In the genomic region with DNA sequence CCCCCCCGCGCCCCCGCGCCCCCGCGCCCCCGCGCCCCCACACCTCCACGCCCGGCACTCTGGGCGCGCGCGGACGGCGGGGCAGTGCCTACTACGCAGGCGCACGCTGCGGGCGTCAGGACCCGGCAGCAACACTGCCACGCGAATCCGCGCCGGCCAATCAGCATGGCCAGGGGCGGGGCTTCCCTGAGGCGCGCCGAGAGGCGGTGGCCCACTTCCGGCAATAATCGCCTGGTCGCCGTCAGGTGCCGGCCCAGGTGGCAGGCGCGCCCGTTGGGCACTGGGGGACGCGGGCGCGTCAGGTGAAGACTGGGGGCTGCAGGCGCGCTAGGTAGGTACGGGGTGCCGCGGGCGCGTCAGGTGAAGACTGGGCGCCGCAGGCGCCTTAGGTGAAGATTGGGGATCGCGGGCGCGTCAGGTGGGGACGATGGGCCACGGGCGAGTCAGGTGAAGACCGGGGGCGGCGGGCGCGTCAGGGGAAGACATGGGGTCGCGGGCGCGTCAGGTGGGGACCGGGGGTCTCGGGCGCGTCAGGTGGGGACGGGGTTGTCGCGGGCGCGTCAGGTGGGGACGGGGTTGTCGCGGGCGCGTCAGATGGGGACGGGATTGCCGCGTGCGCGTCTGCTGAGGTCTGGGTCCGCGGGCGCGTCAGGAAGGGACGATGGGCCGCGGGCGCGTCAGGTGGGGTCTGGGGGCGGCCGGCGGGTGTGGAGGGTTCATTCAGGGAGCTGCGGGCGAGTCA, we compare ENCODE assay signal across 8 cellular contexts.
DNase-seq lines count a peak whose midpoint lies in the region; ATAC-seq and TF ChIP-seq lines count a peak whose summit lies in the region.

No MANE protein-coding gene starts in this region.

- H4K8ac ChIP-seq in H9 (replicated peaks; ENCODE audit: insufficient read length, low read depth, low read length), result no peak overlapping the region

- H3K27ac Mint-ChIP-seq in H9, result peak overlapping the region in 1 of 3 experiments; percentile 70; a peak in 1 of 7 replicates

- H3K56ac ChIP-seq in H9 (ENCODE audit: insufficient read length, low read depth, low read length), result no peak overlapping the region

- H3K27me3 ChIP-seq in H9 (ENCODE audit: insufficient read depth, low read length), result no peaks in the 10 kb centered on the region
- H3K27me3 ChIP-seq in foreskin keratinocyte, result no peaks in the 10 kb centered on the region
- H3K27me3 ChIP-seq in neuron (ENCODE audit: insufficient read depth, low read length), result peaks cover 3% of the 10 kb centered on the region

- H2BK12ac ChIP-seq in H9 (ENCODE audit: insufficient read length, low read depth, low read length), result no peak overlapping the region

- H3K23me2 ChIP-seq in H9 (ENCODE audit: insufficient read length, low read depth, low read length, poor library complexity, severe bottlenecking), result no peaks in the 10 kb centered on the region

- peak overlapping the region; percentile 93 for H3K4me3 ChIP-seq in neuron (ENCODE audit: low read length)

- in situ Hi-C loops in G401 (cut with HindIII; ENCODE audit: low sequenced_read_pairs), result no loop called here

- H3K36me3 ChIP-seq in neuron (ENCODE audit: insufficient read depth, low read length), result no peaks in the 10 kb centered on the region

- no CpG with 5 or more reads among the region's 103 CpGs for WGBS in H9 (ENCODE audit: extremely low coverage, insufficient read length, low lambda C conversion rate)

- ATAC-seq in foreskin keratinocyte, result peak; percentile 95

- no peaks in the 10 kb centered on the region for H3K79me2 ChIP-seq in H9 (ENCODE audit: insufficient read depth, low read length)

- no peak overlapping the region for H3K4ac ChIP-seq in H9 (ENCODE audit: low read depth, low read length)

- no peak overlapping the region for H2BK15ac ChIP-seq in H9 (ENCODE audit: low read depth, low read length)

- no peak overlapping the region for H3K9ac ChIP-seq in H9 (ENCODE audit: extremely low read depth, insufficient read length, low read length)

- H3K4me1 Mint-ChIP-seq in H9, result peaks cover 6 to 16% of the 10 kb centered on the region in 2 experiments

- no peak overlapping the region for H2BK5ac ChIP-seq in H9 (ENCODE audit: insufficient read length, low read length)

- no peaks in the 10 kb centered on the region for H3K79me1 ChIP-seq in H9 (ENCODE audit: insufficient read depth, low read depth, low read length, poor library complexity, severe bottlenecking)

- no peak overlapping the region for H3T11ph ChIP-seq in H9 (ENCODE audit: low read length)

- H3K4me1 ChIP-seq in H9 (ENCODE audit: insufficient read depth, low read length) (no peaks in the 10 kb centered on the region), foreskin keratinocyte (peaks cover 4% of the 10 kb centered on the region), neuron (ENCODE audit: insufficient read depth, low read length) (peaks cover 5% of the 10 kb centered on the region)

- DNase-seq in G401 (ENCODE audit: low spot score) (peak; percentile 91), H9 (peak; percentile 94), M059J (ENCODE audit: low read depth) (peak; percentile 76), SHP77 (lab: John Stamatoyannopoulos, UW) (peak; percentile 72 to 87), foreskin keratinocyte (peak; percentile 32 to 72), stromal cell of bone marrow (ENCODE audit: low read depth) (peak; percentile 65)
- DNase-seq in activated effector memory CD4-positive, alpha-beta T cell treated with anti-CD3 and anti-CD28 coated beads, Interleukin-2, amount 50 U/mL, for 16 hours, result peak; percentile 98

- no peak overlapping the region for H4K5ac ChIP-seq in H9 (ENCODE audit: insufficient read length, low read depth, low read length)

- H2BK20ac ChIP-seq in H9 (ENCODE audit: low read depth, low read length, poor library complexity, severe bottlenecking), result no peak overlapping the region

- no peaks in the 10 kb centered on the region for H4K20me1 ChIP-seq in H9 (ENCODE audit: control insufficient read depth, insufficient read depth, insufficient read length)

- H2AFZ ChIP-seq in H9 (ENCODE audit: low read length) (no peak overlapping the region), neuron (ENCODE audit: low read depth, low read length) (peak overlapping the region; percentile 94)

- H3K36me3 Mint-ChIP-seq in H9 (ENCODE audit: insufficient read depth in 1 of 3, low read depth in 3 of 3), result no peaks in the 10 kb centered on the region

- H3K9me3 ChIP-seq in H9 (ENCODE audit: control insufficient read depth, low read depth, low read length) (no peaks in the 10 kb centered on the region), neuron (ENCODE audit: low read length) (no peaks in the 10 kb centered on the region)

- no peak overlapping the region for H3K18ac ChIP-seq in H9 (ENCODE audit: insufficient read length, low read depth, low read length)

- no peak overlapping the region for H3K27ac ChIP-seq in H9 (ENCODE audit: insufficient read length, low read depth, low read length)
- H3K27ac ChIP-seq in foreskin keratinocyte, result no peak overlapping the region

- H3K14ac ChIP-seq in H9 (ENCODE audit: insufficient read depth, low read length), result no peak overlapping the region

- H2AK5ac ChIP-seq in H9 (ENCODE audit: insufficient read length, low read length), result no peak overlapping the region

- TF ChIP-seq CTCF in H9 (conservative IDR thresholded peaks at IDR 0.05) (no peak), foreskin keratinocyte (conservative IDR thresholded peaks at IDR 0.05) (no peak)

- H3K4me2 ChIP-seq in H9 (ENCODE audit: insufficient read depth, insufficient read length, low read length), result no peak overlapping the region

- no peak overlapping the region for H3K23ac ChIP-seq in H9 (ENCODE audit: insufficient read length, low read depth, low read length)

- no peaks in the 10 kb centered on the region; a peak in 2 of 5 replicates for H3K9me3 Mint-ChIP-seq in H9

- no peak overlapping the region for H2BK120ac ChIP-seq in H9 (ENCODE audit: low read depth, low read length, poor library complexity, severe bottlenecking)

- peaks cover 43% of the 10 kb centered on the region for H3K27me3 Mint-ChIP-seq in H9 (ENCODE audit: low read depth)

- H4K91ac ChIP-seq in H9 (ENCODE audit: insufficient read length, low read depth, low read length), result no peak overlapping the region

- H3K4me3 Mint-ChIP-seq in H9, result peak overlapping the region; percentile 84 to 89
